Comparison of ENCODE assay signal across 22 cellular contexts in genomic region chr7:36214608-36215016, GRCh38.
DNase-seq lines count a peak whose midpoint lies in the region; ATAC-seq and TF ChIP-seq lines count a peak whose summit lies in the region.
"Had no signal": no experiment of that assay in that cellular context is flagged by ENCODE, and none has a peak within 500 bp of the region (broad histone marks: within the 10 kb centered on the region; RNA-seq: fewer than 3 reads in every experiment).

No MANE protein-coding gene starts in this region.

- H3K9me3 ChIP-seq in gastroesophageal sphincter (no peaks in the 10 kb centered on the region), sigmoid colon (no peaks in the 10 kb centered on the region), adrenal gland (replicated peaks in 1 of 3) (no peaks in the 10 kb centered on the region), mucosa of descending colon (no peaks in the 10 kb centered on the region)
- H3K9me3 ChIP-seq: HAP-1 had no signal

- ATAC-seq in gastroesophageal sphincter, result peak; percentile 59
- no peak for ATAC-seq in mucosa of descending colon
- ATAC-seq: effector memory CD8-positive, alpha-beta T cell had no signal

- intact Hi-C loops in sigmoid colon (cut with DNase I) (no loop called here), adrenal gland (cut with DNase I) (no loop called here), mucosa of descending colon (cut with DNase I, micrococcal nuclease) (no loop called here)

- TF ChIP-seq POLR2A in gastroesophageal sphincter (IDR thresholded peaks at IDR 0.05) (no peak), sigmoid colon (IDR thresholded peaks at IDR 0.05) (no peak), adrenal gland (IDR thresholded peaks at IDR 0.05) (no peak)

- H3K27ac ChIP-seq in gastroesophageal sphincter, result peak overlapping the region in 3 of 4 donors; percentile 45 to 70 (median 65)
- peak overlapping the region; percentile 42 to 66 (median 54) for H3K27ac ChIP-seq in sigmoid colon
- peak overlapping the region in 1 of 5 donors; percentile 17 for H3K27ac ChIP-seq in adrenal gland
- H3K27ac ChIP-seq: HL-60, parathyroid adenoma had no signal

- H3K4me3 ChIP-seq in astrocyte of the cerebellum (ENCODE audit: low read depth, low read length), result no peak overlapping the region
- H3K4me3 ChIP-seq in gastroesophageal sphincter, result no peak overlapping the region
- no peak overlapping the region for H3K4me3 ChIP-seq in sigmoid colon
- no peak overlapping the region for H3K4me3 ChIP-seq in adrenal gland
- H3K4me3 ChIP-seq in mucosa of descending colon, result no peak overlapping the region
- H3K4me3 ChIP-seq: HAP-1, skin epidermis had no signal

- in situ Hi-C loops in astrocyte of the cerebellum (cut with HindIII; ENCODE audit: low sequenced_read_pairs), result no loop called here

- peak; percentile 69 for DNase-seq in ELF-1 (ENCODE audit: low read depth, low spot score)
- peak; percentile 37 for DNase-seq in astrocyte of the cerebellum (ENCODE audit: low read depth)
- peak; percentile 75 for DNase-seq in sigmoid colon
- DNase-seq in adrenal gland, result no peak
- DNase-seq in NCI-H446 treated with DMSO at 0.1 percent for 48 hours (lab: John Stamatoyannopoulos, UW), result no peak
- DNase-seq in mucosa of descending colon, result no peak
- no peak for DNase-seq in activated CD4-positive, CD25-positive, alpha-beta regulatory T cell treated with anti-CD3 and anti-CD28 coated beads, Interleukin-2, amount 50 U/mL, for 72 hours
- DNase-seq: activated CD4-positive, alpha-beta T cell treated with anti-CD3 and anti-CD28 coated beads, Interleukin-2, amount 50 U/mL, for 1 hour; activated CD8-positive, alpha-beta memory T cell treated with anti-CD3 and anti-CD28 coated beads, Interleukin-2, amount 50 U/mL, for 4 hours; activated effector memory CD4-positive, alpha-beta T cell treated with Interleukin-2 at 50 U/mL for 16 hours; effector memory CD8-positive, alpha-beta T cell; GF-D8; hypothalamus; naive B cell; NCI-H2029; NCI-H510A; stimulated activated CD4-positive, alpha-beta T cell treated with anti-CD3 and anti-CD28 coated beads, Interleukin-4, amount 100 ng/mL, for 4 hours had no signal

- no peak for TF ChIP-seq EP300 in gastroesophageal sphincter (IDR thresholded peaks at IDR 0.05)
- peak in 1 of 4 donors; percentile 24 for TF ChIP-seq EP300 in sigmoid colon (IDR thresholded peaks at IDR 0.05)

- peaks cover 14 to 74% (median 33%) of the 10 kb centered on the region in 3 donors for H3K4me1 ChIP-seq in gastroesophageal sphincter
- peaks cover 0 to 58% (median 50%) of the 10 kb centered on the region in 4 donors for H3K4me1 ChIP-seq in sigmoid colon
- peaks cover 5 to 10% of the 10 kb centered on the region in 2 donors for H3K4me1 ChIP-seq in adrenal gland (replicated peaks in 1 of 2)
- H3K4me1 ChIP-seq in mucosa of descending colon (ENCODE audit: low read depth), result peaks cover 4% of the 10 kb centered on the region
- H3K4me1 ChIP-seq: HAP-1, parathyroid adenoma had no signal

- WGBS in gastroesophageal sphincter (ENCODE audit: low coverage in 1 of 2), 2 donors, result 42% methylated on average over 6 of the region's 9 CpGs; no CpG with 5 or more reads in 1 of the 2 donors
- 88 to 93% methylated on average over 9 of the region's 9 CpGs for WGBS in sigmoid colon, 2 donors
- 70 to 91% (median 87%) methylated on average over 9 of the region's 9 CpGs for WGBS in adrenal gland, 4 donors

- H3K27me3 ChIP-seq in gastroesophageal sphincter, result no peaks in the 10 kb centered on the region
- no peaks in the 10 kb centered on the region for H3K27me3 ChIP-seq in sigmoid colon
- H3K27me3 ChIP-seq in adrenal gland, result no peaks in the 10 kb centered on the region

- H3K36me3 ChIP-seq in gastroesophageal sphincter (no peaks in the 10 kb centered on the region), sigmoid colon (no peaks in the 10 kb centered on the region), adrenal gland (replicated peaks in 1 of 2) (no peaks in the 10 kb centered on the region), mucosa of descending colon (ENCODE audit: low read depth) (no peaks in the 10 kb centered on the region)
- H3K36me3 ChIP-seq: HAP-1 had no signal

- TF ChIP-seq CTCF in astrocyte of the cerebellum (IDR thresholded peaks at IDR 0.05; ENCODE audit: low read depth, low read length, missing control alignments), result no peak
- TF ChIP-seq CTCF in gastroesophageal sphincter (IDR thresholded peaks at IDR 0.05), result no peak
- no peak for TF ChIP-seq CTCF in sigmoid colon (IDR thresholded peaks at IDR 0.05)
- no peak for TF ChIP-seq CTCF in adrenal gland (IDR thresholded peaks at IDR 0.05)
- TF ChIP-seq CTCF in mucosa of descending colon (IDR thresholded peaks at IDR 0.05), result no peak

Comparison
In these comparisons a context has a peak if more than half of its experiments do, and no peak if none do; other contexts are left out.
1. DNase-seq: peak in ELF-1 (single experiment), astrocyte of the cerebellum (single experiment) and sigmoid colon (single experiment); none in adrenal gland (0 of 7), NCI-H446 treated with DMSO at 0.1 percent for 48 hours (single experiment), mucosa of descending colon (0 of 3) and activated CD4-positive, CD25-positive, alpha-beta regulatory T cell treated with anti-CD3 and anti-CD28 coated beads, Interleukin-2, amount 50 U/mL, for 72 hours (single experiment).